Comparison of ENCODE assay signal across 1 cellular context in genomic region chr10:69328346-69328687, GRCh38.
TF ChIP-seq lines count a peak whose summit lies in the region.

No MANE protein-coding gene starts in this region.

TF ChIP-seq in GM23338, 12 proteins besides CTCF, POLR2A, EP300 and RAD21 (continued from another document):
- TF ChIP-seq ETS1 (IDR thresholded peaks at IDR 0.05) (no peak), JUNB (IDR thresholded peaks at IDR 0.05; ENCODE audit: unreplicated experiment) (no peak), POLR2AphosphoS5 (IDR thresholded peaks at IDR 0.05; ENCODE audit: low read depth) (no peak), STAT1 (IDR thresholded peaks at IDR 0.05; ENCODE audit: unreplicated experiment) (no peak), NANOG (IDR thresholded peaks at IDR 0.05; ENCODE audit: borderline replicate concordance) (no peak), REST (IDR thresholded peaks at IDR 0.05; ENCODE audit: unreplicated experiment) (no peak), EZH2phosphoT487 (IDR thresholded peaks at IDR 0.05; ENCODE audit: unreplicated experiment) (no peak), ZNF114 (CRISPR knock-in tag; IDR thresholded peaks at IDR 0.05) (no peak), EZH2 (IDR thresholded peaks at IDR 0.05; ENCODE audit: low read depth, unreplicated experiment) (no peak)
